Comparison of ENCODE assay signal across 8 cellular contexts in the genomic region with DNA sequence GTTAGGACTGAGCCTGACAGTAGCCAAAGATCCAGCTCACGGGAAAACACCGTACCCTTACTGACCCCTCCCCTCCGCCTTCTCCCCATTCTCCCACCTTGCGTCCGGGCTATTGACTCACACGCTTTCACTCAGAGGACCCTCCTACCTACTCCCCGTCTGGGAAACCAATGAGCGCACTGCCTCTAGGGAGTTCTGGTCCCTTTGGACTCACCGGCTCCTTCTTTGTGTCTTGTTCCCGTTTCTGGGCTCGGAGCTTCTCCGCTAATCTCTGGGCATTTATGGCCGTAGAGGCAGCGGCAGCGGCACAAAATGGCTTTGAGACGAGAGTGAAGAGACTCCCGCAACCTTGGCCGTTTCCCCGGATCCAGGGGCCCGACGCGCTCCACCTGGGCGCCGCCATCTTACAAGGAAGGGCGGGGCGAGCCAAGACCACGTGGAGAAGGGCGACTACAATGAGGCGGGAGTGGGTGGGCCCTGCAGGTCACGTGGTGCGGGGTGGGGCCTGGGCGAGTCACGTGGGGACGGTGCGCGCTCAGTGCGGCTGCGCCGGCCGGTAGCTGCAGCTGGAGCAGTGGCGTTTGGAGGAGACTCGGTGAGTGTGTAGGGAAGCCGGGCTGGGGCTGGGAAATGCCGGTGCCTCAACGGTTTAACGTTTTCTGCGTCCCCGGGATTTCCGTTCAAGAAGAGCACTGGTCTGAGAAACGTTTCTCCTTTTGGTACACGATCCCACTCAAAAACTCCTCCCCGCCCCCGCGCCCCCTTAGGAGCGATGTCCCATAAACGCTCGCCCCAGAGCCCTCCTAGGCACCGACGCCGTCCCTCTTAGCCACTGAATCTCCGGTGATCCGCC. TPM values are rescaled to one million over a fixed set of nuclear protein-coding genes. Genes with fewer than 3 reads are reported as not detected.
DNase-seq lines count a peak whose midpoint lies in the region; TF ChIP-seq lines count a peak whose summit lies in the region.

A gene (plus strand): TSS at position 547 of the 853 bp plus-strand sequence. CDS start 23,220 bp downstream, outside the sequence.
A gene with protein sequence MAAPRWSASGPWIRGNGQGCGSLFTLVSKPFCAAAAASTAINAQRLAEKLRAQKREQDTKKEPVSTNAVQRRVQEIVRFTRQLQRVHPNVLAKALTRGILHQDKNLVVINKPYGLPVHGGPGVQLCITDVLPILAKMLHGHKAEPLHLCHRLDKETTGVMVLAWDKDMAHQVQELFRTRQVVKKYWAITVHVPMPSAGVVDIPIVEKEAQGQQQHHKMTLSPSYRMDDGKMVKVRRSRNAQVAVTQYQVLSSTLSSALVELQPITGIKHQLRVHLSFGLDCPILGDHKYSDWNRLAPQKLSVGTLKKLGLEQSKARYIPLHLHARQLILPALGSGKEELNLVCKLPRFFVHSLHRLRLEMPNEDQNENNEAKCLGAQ (minus strand): TSS at position 415 of the 853 bp plus-strand sequence. CDS start 12 bp downstream, at position 403.

- DNase-seq in G401 (ENCODE audit: low spot score) = peak; percentile 96
- DNase-seq in HAP-1 (ENCODE audit: low spot score in 2 of 2) = peak; percentile 90 to 98
- DNase-seq in MG63 = peak; percentile 96
- peak; percentile 89 to 94 for DNase-seq in SHP77 (lab: John Stamatoyannopoulos, UW)
- DNase-seq in activated effector memory CD4-positive, alpha-beta T cell treated with Interleukin-2 at 50 U/mL for 16 hours = peak; percentile 99
- peak; percentile 95 for DNase-seq in fibroblast of the aortic adventitia (ENCODE audit: low read depth)
- peak; percentile 99 for DNase-seq in nephron progenitor cell

- no peaks in the 10 kb centered on the region for H3K27me3 Mint-ChIP-seq in nephron progenitor cell (ENCODE audit: low read depth, poor library complexity)
- H3K27me3 Mint-ChIP-seq in stimulated activated naive CD8-positive, alpha-beta T cell treated with anti-CD3 and anti-CD28 coated beads, Interleukin-15, Interleukin-2, amounts not matched to agents 100 ng/mL and 50 ng/mL, for 24 hours = no peaks in the 10 kb centered on the region

- no peaks in the 10 kb centered on the region for H3K27me3 ChIP-seq in HAP-1 (ENCODE audit: low read depth)
- no peaks in the 10 kb centered on the region for H3K27me3 ChIP-seq in MG63

- H3K4me3 ChIP-seq in HAP-1 = peak within 1 kb of the TSS; percentile 100
- H3K4me3 ChIP-seq in MG63 = peak within 1 kb of the TSS; percentile 98
- peak within 1 kb of the TSS; percentile 98 for H3K4me3 ChIP-seq in fibroblast of the aortic adventitia (ENCODE audit: low read depth, low read length)

- H3K4me1 ChIP-seq in HAP-1 = peaks cover 9% of the 10 kb centered on the region; the same call in 1 of the 2 replicates

- no peaks in the 10 kb centered on the region for H3K9me3 ChIP-seq in HAP-1
- no peaks in the 10 kb centered on the region for H3K9me3 ChIP-seq in MG63

- peaks cover 38% of the 10 kb centered on the region for H3K4me1 Mint-ChIP-seq in nephron progenitor cell
- H3K4me1 Mint-ChIP-seq in stimulated activated naive CD8-positive, alpha-beta T cell treated with anti-CD3 and anti-CD28 coated beads, Interleukin-15, Interleukin-2, amounts not matched to agents 100 ng/mL and 50 ng/mL, for 24 hours (ENCODE audit: low read depth) = peaks cover 60% of the 10 kb centered on the region

- H3K36me3 Mint-ChIP-seq in nephron progenitor cell (ENCODE audit: low read depth) = peaks cover 27% of the 10 kb centered on the region
- peaks cover 33% of the 10 kb centered on the region for H3K36me3 Mint-ChIP-seq in stimulated activated naive CD8-positive, alpha-beta T cell treated with anti-CD3 and anti-CD28 coated beads, Interleukin-15, Interleukin-2, amounts not matched to agents 100 ng/mL and 50 ng/mL, for 24 hours (ENCODE audit: low read depth)

- no peak for TF ChIP-seq CTCF in fibroblast of the aortic adventitia (IDR thresholded peaks at IDR 0.05; ENCODE audit: insufficient read depth, low read length)
- TF ChIP-seq CTCF in nephron progenitor cell (IDR thresholded peaks at IDR 0.05) = no peak

- H3K4me3 Mint-ChIP-seq in nephron progenitor cell = peak within 1 kb of the TSS; percentile 96
- H3K4me3 Mint-ChIP-seq in stimulated activated naive CD8-positive, alpha-beta T cell treated with anti-CD3 and anti-CD28 coated beads, Interleukin-15, Interleukin-2, amounts not matched to agents 100 ng/mL and 50 ng/mL, for 24 hours = peak within 1 kb of the TSS; percentile 94

- no peaks in the 10 kb centered on the region for H3K9me3 Mint-ChIP-seq in nephron progenitor cell
- H3K9me3 Mint-ChIP-seq in stimulated activated naive CD8-positive, alpha-beta T cell treated with anti-CD3 and anti-CD28 coated beads, Interleukin-15, Interleukin-2, amounts not matched to agents 100 ng/mL and 50 ng/mL, for 24 hours = no peaks in the 10 kb centered on the region

- H3K27ac Mint-ChIP-seq in nephron progenitor cell = peak within 1 kb of the TSS; percentile 99
- peak within 1 kb of the TSS; percentile 94 for H3K27ac Mint-ChIP-seq in stimulated activated naive CD8-positive, alpha-beta T cell treated with anti-CD3 and anti-CD28 coated beads, Interleukin-15, Interleukin-2, amounts not matched to agents 100 ng/mL and 50 ng/mL, for 24 hours

- in situ Hi-C loops in G401 (cut with HindIII; ENCODE audit: low sequenced_read_pairs) = loop anchor here (25.0 kb wide), 1 partner anchor 274 kb away; a partner anchor contains a TSS
- in situ Hi-C loops in HAP-1 (cut with MboI; ENCODE audit: low sequenced_read_pairs) = loop anchor here (25.0 kb wide), 1 partner anchor 574 kb away; a partner anchor contains a TSS

- H3K36me3 ChIP-seq in HAP-1 (replicated peaks) = peaks cover 27% of the 10 kb centered on the region
- peaks cover 34% of the 10 kb centered on the region for H3K36me3 ChIP-seq in MG63

RNA-seq across cellular contexts. Expression of the first gene that starts in this region (rescaled TPM):
- 33.4 and 64.3 TPM in 2 replicates for total RNA-seq in G401 (2014; rRNA removed; shearing (Covaris generic))
- 16.9 and 19.8 TPM in 2 replicates for total RNA-seq in MG63 (2014; rRNA removed; shearing (Covaris generic); ENCODE audit: low replicate concordance)
- total RNA-seq in fibroblast of the aortic adventitia (ENCODE audit: low replicate concordance) = 14.7 and 32.9 TPM in 2 replicates

RNA-seq across cellular contexts. Expression of the second gene that starts in this region (rescaled TPM):
- total RNA-seq in G401 (2014; rRNA removed; shearing (Covaris generic)) = 33.1 and 45.4 TPM in 2 replicates
- total RNA-seq in MG63 (2014; rRNA removed; shearing (Covaris generic); ENCODE audit: low replicate concordance) = 18.8 and 29.0 TPM in 2 replicates
- total RNA-seq in fibroblast of the aortic adventitia (ENCODE audit: low replicate concordance) = 24.2 and 50.2 TPM in 2 replicates

Comparison
In these comparisons a context has a peak if more than half of its experiments do, and no peak if none do; other contexts are left out.
1. Peak in every context shown above with its lines: DNase-seq and H3K4me3 ChIP-seq.